ENCODE assay signal across 21 cellular contexts in the genomic region with DNA sequence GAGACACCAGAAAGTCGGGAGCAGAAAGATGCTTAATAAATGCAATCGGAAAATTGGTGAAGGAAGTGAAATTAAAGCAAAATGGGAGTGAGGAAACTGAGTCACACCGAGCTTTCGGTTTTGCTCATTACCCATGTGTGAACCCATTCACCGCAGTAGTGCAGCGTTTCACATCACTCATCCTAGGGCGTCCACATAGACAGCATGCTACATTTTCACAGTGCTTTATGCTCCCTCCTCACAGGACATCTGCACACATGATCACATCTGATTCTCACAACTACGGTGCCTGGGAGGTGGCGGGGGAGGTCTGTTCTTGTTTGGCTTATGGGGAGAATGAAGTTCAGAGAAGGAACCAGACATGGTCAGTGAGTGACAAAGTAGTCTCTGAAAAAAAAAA. TPM values are rescaled to one million over a fixed set of nuclear protein-coding genes. Genes with fewer than 3 reads are reported as not detected.
DNase-seq lines count a peak whose midpoint lies in the region; ATAC-seq and TF ChIP-seq lines count a peak whose summit lies in the region.
"Had no signal": no experiment of that assay in that cellular context is flagged by ENCODE, and none has a peak within 500 bp of the region (broad histone marks: within the 10 kb centered on the region; RNA-seq: fewer than 3 reads in every experiment).

No MANE protein-coding gene starts in this region.

- peaks cover 9% of the 10 kb centered on the region for H3K27me3 ChIP-seq in OCI-LY3 (ENCODE audit: low read depth, low read length)
- no peaks in the 10 kb centered on the region for H3K27me3 ChIP-seq in right lobe of liver

- TF ChIP-seq CTCF in natural killer cell (IDR thresholded peaks at IDR 0.05): no peak
- no peak for TF ChIP-seq CTCF in OCI-LY3 (IDR thresholded peaks at IDR 0.05; ENCODE audit: low read depth, low read length)
- no peak for TF ChIP-seq CTCF in right lobe of liver (IDR thresholded peaks at IDR 0.05)

- H3K27ac ChIP-seq in OCI-LY3 (ENCODE audit: low read length): no peak overlapping the region
- no peak overlapping the region for H3K27ac ChIP-seq in right lobe of liver

- peaks cover 6% of the 10 kb centered on the region for H3K36me3 ChIP-seq in OCI-LY3 (replicated peaks; ENCODE audit: low read depth, low read length)
- no peaks in the 10 kb centered on the region for H3K36me3 ChIP-seq in right lobe of liver

- no peak overlapping the region for H3K4me3 Mint-ChIP-seq in activated CD4-positive, alpha-beta T cell treated with anti-CD3 and anti-CD28 coated beads, Interleukin-2, amount 10 ng/mL, durations not matched to agents 7 days and 5 days
- peak overlapping the region; percentile 5 for H3K4me3 Mint-ChIP-seq in natural killer cell treated with Interleukin-12 subunit alpha and Interleukin-12 subunit beta and Interleukin-15 and Interleukin-18, amount 100 ng/mL, for 72 hours
- H3K4me3 Mint-ChIP-seq in natural killer cell: no peak overlapping the region
- H3K4me3 Mint-ChIP-seq: CD4-positive, alpha-beta memory T cell had no signal

- H2AFZ ChIP-seq in OCI-LY3 (ENCODE audit: low read depth, low read length): no peak overlapping the region

- no peaks in the 10 kb centered on the region for H4K20me1 ChIP-seq in OCI-LY3 (ENCODE audit: insufficient read depth, low read length)

- no peaks in the 10 kb centered on the region for H3K36me3 Mint-ChIP-seq in activated CD4-positive, alpha-beta T cell treated with anti-CD3 and anti-CD28 coated beads, Interleukin-2, amount 10 ng/mL, durations not matched to agents 7 days and 5 days (ENCODE audit: low read depth)
- H3K36me3 Mint-ChIP-seq in natural killer cell treated with Interleukin-12 subunit alpha and Interleukin-12 subunit beta and Interleukin-15 and Interleukin-18, amount 100 ng/mL, for 72 hours: no peaks in the 10 kb centered on the region
- H3K36me3 Mint-ChIP-seq in natural killer cell: no peaks in the 10 kb centered on the region
- H3K36me3 Mint-ChIP-seq: CD4-positive, alpha-beta memory T cell had no signal

- H3K4me1 ChIP-seq in OCI-LY3 (ENCODE audit: low read length) (peaks cover 23% of the 10 kb centered on the region), right lobe of liver (no peaks in the 10 kb centered on the region)

- no peak for DNase-seq in activated CD4-positive, alpha-beta T cell treated with anti-CD3 and anti-CD28 coated beads, Interleukin-2, amount 10 ng/mL, durations not matched to agents 7 days and 5 days
- no peak for DNase-seq in activated CD4-positive, alpha-beta T cell treated with anti-CD3 and anti-CD28 coated beads for 1 hour
- no peak for DNase-seq in natural killer cell treated with Interleukin-12 subunit alpha and Interleukin-12 subunit beta and Interleukin-15 and Interleukin-18, amount 100 ng/mL, for 72 hours (ENCODE audit: low spot score)
- no peak for DNase-seq in natural killer cell
- DNase-seq in stimulated activated CD4-positive, alpha-beta T cell treated with anti-CD3 and anti-CD28 coated beads, Interleukin-2, amount 100 ng/mL, for 48 hours: peak; percentile 12 to 14
- no peak for DNase-seq in right lobe of liver
- DNase-seq: CD4-positive, alpha-beta memory T cell; DMS79 treated with DMSO at 0.1 percent for 48 hours; GOT3; KG1; NCI-H1417 treated with DMSO at 0.1 percent for 48 hours; NCI-H1930; NCI-H2171; NCI-H748 treated with DMSO at 0.1 percent for 48 hours; PC-3 had no signal

- no peaks in the 10 kb centered on the region for H3K9me3 Mint-ChIP-seq in activated CD4-positive, alpha-beta T cell treated with anti-CD3 and anti-CD28 coated beads, Interleukin-2, amount 10 ng/mL, durations not matched to agents 7 days and 5 days
- H3K9me3 Mint-ChIP-seq in natural killer cell treated with Interleukin-12 subunit alpha and Interleukin-12 subunit beta and Interleukin-15 and Interleukin-18, amount 100 ng/mL, for 72 hours: no peaks in the 10 kb centered on the region
- H3K9me3 Mint-ChIP-seq in natural killer cell: no peaks in the 10 kb centered on the region

- CTCF ChIA-PET in activated CD4-positive, alpha-beta T cell treated with anti-CD3 and anti-CD28 coated beads, Interleukin-2, amount 10 ng/mL, durations not matched to agents 7 days and 5 days (lab: Charles Lee): interaction anchor here (1.0 kb wide), 1 partner anchor 9 kb away, joined by 4 read pairs; no protein-coding TSS in a partner anchor

- H3K9me3 ChIP-seq in OCI-LY3 (ENCODE audit: insufficient read depth, low read length) (no peaks in the 10 kb centered on the region), right lobe of liver (no peaks in the 10 kb centered on the region)

- intact Hi-C loops in natural killer cell (cut with micrococcal nuclease): no loop called here
- intact Hi-C loops in right lobe of liver (cut with DNase I): no loop called here

- WGBS in right lobe of liver (ENCODE audit: insufficient coverage, low coverage, low lambda C conversion rate, missing lambda C conversion rate): 82% methylated on average over 9 of the region's 9 CpGs

- H3K27me3 Mint-ChIP-seq in activated CD4-positive, alpha-beta T cell treated with anti-CD3 and anti-CD28 coated beads, Interleukin-2, amount 10 ng/mL, durations not matched to agents 7 days and 5 days: peaks cover 2% of the 10 kb centered on the region
- H3K27me3 Mint-ChIP-seq in natural killer cell treated with Interleukin-12 subunit alpha and Interleukin-12 subunit beta and Interleukin-15 and Interleukin-18, amount 100 ng/mL, for 72 hours: peaks cover 15 to 23% of the 10 kb centered on the region in 2 donors
- H3K27me3 Mint-ChIP-seq in natural killer cell (ENCODE audit: low read depth in 2 of 2): peaks cover 0 to 4% of the 10 kb centered on the region in 2 donors

- H3K79me2 ChIP-seq in OCI-LY3 (ENCODE audit: low read length): no peaks in the 10 kb centered on the region

- TF ChIP-seq POLR2A in right lobe of liver (IDR thresholded peaks at IDR 0.05): no peak

- POLR2A ChIA-PET in activated CD4-positive, alpha-beta T cell treated with anti-CD3 and anti-CD28 coated beads, Interleukin-2, amount 10 ng/mL, durations not matched to agents 7 days and 5 days (lab: Charles Lee): no interaction called here

- peaks cover 10% of the 10 kb centered on the region for H3K4me1 Mint-ChIP-seq in activated CD4-positive, alpha-beta T cell treated with anti-CD3 and anti-CD28 coated beads, Interleukin-2, amount 10 ng/mL, durations not matched to agents 7 days and 5 days
- H3K4me1 Mint-ChIP-seq in natural killer cell treated with Interleukin-12 subunit alpha and Interleukin-12 subunit beta and Interleukin-15 and Interleukin-18, amount 100 ng/mL, for 72 hours (ENCODE audit: low read depth in 2 of 2): peaks cover 0 to 6% of the 10 kb centered on the region in 2 donors
- no peaks in the 10 kb centered on the region for H3K4me1 Mint-ChIP-seq in natural killer cell

- peak overlapping the region; percentile 19 for H3K27ac Mint-ChIP-seq in activated CD4-positive, alpha-beta T cell treated with anti-CD3 and anti-CD28 coated beads, Interleukin-2, amount 10 ng/mL, durations not matched to agents 7 days and 5 days
- H3K27ac Mint-ChIP-seq in natural killer cell treated with Interleukin-12 subunit alpha and Interleukin-12 subunit beta and Interleukin-15 and Interleukin-18, amount 100 ng/mL, for 72 hours: no peak overlapping the region
- H3K27ac Mint-ChIP-seq in natural killer cell: no peak overlapping the region
- H3K27ac Mint-ChIP-seq: CD4-positive, alpha-beta memory T cell had no signal

- ATAC-seq in natural killer cell treated with Interleukin-12 subunit alpha and Interleukin-12 subunit beta and Interleukin-15 and Interleukin-18, amount 100 ng/mL, for 72 hours: peak; percentile 50 to 87
- no peak for ATAC-seq in natural killer cell
- ATAC-seq in right lobe of liver: no peak
- ATAC-seq in HG03460 (IDR thresholded peaks at IDR 0.05; ENCODE audit: unreplicated experiment): no peak
- ATAC-seq: PC-3 had no signal

- H3K4me3 ChIP-seq in OCI-LY3 (ENCODE audit: low read length) (peak overlapping the region; percentile 39), right lobe of liver (no peak overlapping the region)

- no peak overlapping the region for H3K9ac ChIP-seq in OCI-LY3 (ENCODE audit: low read length)

- H3K4me2 ChIP-seq in OCI-LY3 (ENCODE audit: low read length): peak overlapping the region; percentile 51

RNA-seq across cellular contexts. Expression of a gene that starts 36.6 kb away (rescaled TPM):
- not detected for total RNA-seq in activated CD4-positive, alpha-beta T cell treated with anti-CD3 and anti-CD28 coated beads, Interleukin-2, amount 10 ng/mL, durations not matched to agents 7 days and 5 days
- total RNA-seq in natural killer cell treated with Interleukin-12 subunit alpha and Interleukin-12 subunit beta and Interleukin-15 and Interleukin-18, amount 100 ng/mL, for 72 hours: under 1 TPM; 0.21 to 0.98 TPM
- total RNA-seq in natural killer cell: not detected
- total RNA-seq in right lobe of liver: not detected
- total RNA-seq: CD4-positive, alpha-beta memory T cell; G401 had no signal

RNA-seq across cellular contexts. Expression of a gene that starts 36.8 kb away (rescaled TPM):
- not detected for total RNA-seq in activated CD4-positive, alpha-beta T cell treated with anti-CD3 and anti-CD28 coated beads, Interleukin-2, amount 10 ng/mL, durations not matched to agents 7 days and 5 days
- not detected for total RNA-seq in natural killer cell treated with Interleukin-12 subunit alpha and Interleukin-12 subunit beta and Interleukin-15 and Interleukin-18, amount 100 ng/mL, for 72 hours
- total RNA-seq in natural killer cell: not detected
- not detected for total RNA-seq in right lobe of liver
- total RNA-seq: A172; CD4-positive, alpha-beta memory T cell; G401; HepG2; NCI-H460; PC-3 had no signal

Comparison
In these comparisons a context has a peak if more than half of its experiments do, and no peak if none do; other contexts are left out.
1. ATAC-seq: peak in natural killer cell treated with Interleukin-12 subunit alpha and Interleukin-12 subunit beta and Interleukin-15 and Interleukin-18, amount 100 ng/mL, for 72 hours (2 of 2); none in natural killer cell (0 of 3), right lobe of liver (0 of 4) and HG03460 (single experiment).
2. DNase-seq: peak in stimulated activated CD4-positive, alpha-beta T cell treated with anti-CD3 and anti-CD28 coated beads, Interleukin-2, amount 100 ng/mL, for 48 hours (2 of 2); none in activated CD4-positive, alpha-beta T cell treated with anti-CD3 and anti-CD28 coated beads, Interleukin-2, amount 10 ng/mL, durations not matched to agents 7 days and 5 days (single experiment), activated CD4-positive, alpha-beta T cell treated with anti-CD3 and anti-CD28 coated beads for 1 hour (single experiment), natural killer cell treated with Interleukin-12 subunit alpha and Interleukin-12 subunit beta and Interleukin-15 and Interleukin-18, amount 100 ng/mL, for 72 hours (single experiment), natural killer cell (single experiment) and right lobe of liver (0 of 3).